Comparison of ENCODE assay signal across 8 cellular contexts in genomic region chr5:77851229-77852067, GRCh38.
DNase-seq lines count a peak whose midpoint lies in the region; ATAC-seq and TF ChIP-seq lines count a peak whose summit lies in the region.

No MANE protein-coding gene starts in this region.

- H3K4me3 ChIP-seq in HUES64 (ENCODE audit: low read length) (peak overlapping the region; percentile 51), choroid plexus epithelial cell (ENCODE audit: low read depth, low read length) (peak overlapping the region; percentile 71)

- no peak overlapping the region for H3K27ac ChIP-seq in HUES64 (ENCODE audit: low read depth, low read length)

- no peaks in the 10 kb centered on the region for H3K9me3 ChIP-seq in HUES64 (ENCODE audit: insufficient read depth, low read depth, low read length)

- H3K9me3 Mint-ChIP-seq in stimulated activated naive CD8-positive, alpha-beta T cell treated with anti-CD3 and anti-CD28 coated beads, Interleukin-15, amount 100 ng/mL, for 72 hours: no peaks in the 10 kb centered on the region

- H3K27me3 ChIP-seq in HUES64 (ENCODE audit: insufficient read depth, low read length): peaks cover 99% of the 10 kb centered on the region

- H3K4me1 ChIP-seq in HUES64 (ENCODE audit: insufficient read depth, low read length): peaks cover 39% of the 10 kb centered on the region

- no peaks in the 10 kb centered on the region for H3K36me3 ChIP-seq in HUES64 (ENCODE audit: insufficient read depth, low read length)

- TF ChIP-seq CTCF in choroid plexus epithelial cell (conservative IDR thresholded peaks at IDR 0.05; ENCODE audit: low read depth, low read length): peak; percentile 11

- peak overlapping the region; percentile 78 to 83 for H3K4me3 Mint-ChIP-seq in stimulated activated naive CD8-positive, alpha-beta T cell treated with anti-CD3 and anti-CD28 coated beads, Interleukin-15, amount 100 ng/mL, for 72 hours

- ATAC-seq in stimulated activated naive CD8-positive, alpha-beta T cell treated with anti-CD3 and anti-CD28 coated beads, Interleukin-15, amount 100 ng/mL, for 72 hours: peak; percentile 24
- no peak for ATAC-seq in HG02884 (IDR thresholded peaks at IDR 0.05; ENCODE audit: unreplicated experiment)
- no peak for ATAC-seq in GM21723 (IDR thresholded peaks at IDR 0.05; ENCODE audit: unreplicated experiment)

- H3K9ac ChIP-seq in HUES64 (ENCODE audit: low read depth, low read length): no peak overlapping the region

- H3K27me3 Mint-ChIP-seq in stimulated activated naive CD8-positive, alpha-beta T cell treated with anti-CD3 and anti-CD28 coated beads, Interleukin-15, amount 100 ng/mL, for 72 hours: peaks cover 92% of the 10 kb centered on the region

- H3K4me1 Mint-ChIP-seq in stimulated activated naive CD8-positive, alpha-beta T cell treated with anti-CD3 and anti-CD28 coated beads, Interleukin-15, amount 100 ng/mL, for 72 hours: peaks cover 37% of the 10 kb centered on the region

- H3K27ac Mint-ChIP-seq in stimulated activated naive CD8-positive, alpha-beta T cell treated with anti-CD3 and anti-CD28 coated beads, Interleukin-15, amount 100 ng/mL, for 72 hours: peak overlapping the region; percentile 67 to 70

- WGBS in HUES64: 3% methylated on average over 83 of the region's 83 CpGs

- DNase-seq in CD1c-positive myeloid dendritic cell (ENCODE audit: extremely low spot score): peak; percentile 16
- peak; percentile 37 for DNase-seq in choroid plexus epithelial cell (ENCODE audit: low read depth)
- DNase-seq in left kidney (ENCODE audit: low read depth, low spot score): peak; percentile 85
- peak in 1 of 2 donors; percentile 15 for DNase-seq in stimulated activated naive CD8-positive, alpha-beta T cell treated with anti-CD3 and anti-CD28 coated beads, Interleukin-15, amount 100 ng/mL, for 72 hours
- no peak for DNase-seq in COR-L47 (lab: John Stamatoyannopoulos, UW)
